ENCODE assay signal across 8 cellular contexts in the genomic region with DNA sequence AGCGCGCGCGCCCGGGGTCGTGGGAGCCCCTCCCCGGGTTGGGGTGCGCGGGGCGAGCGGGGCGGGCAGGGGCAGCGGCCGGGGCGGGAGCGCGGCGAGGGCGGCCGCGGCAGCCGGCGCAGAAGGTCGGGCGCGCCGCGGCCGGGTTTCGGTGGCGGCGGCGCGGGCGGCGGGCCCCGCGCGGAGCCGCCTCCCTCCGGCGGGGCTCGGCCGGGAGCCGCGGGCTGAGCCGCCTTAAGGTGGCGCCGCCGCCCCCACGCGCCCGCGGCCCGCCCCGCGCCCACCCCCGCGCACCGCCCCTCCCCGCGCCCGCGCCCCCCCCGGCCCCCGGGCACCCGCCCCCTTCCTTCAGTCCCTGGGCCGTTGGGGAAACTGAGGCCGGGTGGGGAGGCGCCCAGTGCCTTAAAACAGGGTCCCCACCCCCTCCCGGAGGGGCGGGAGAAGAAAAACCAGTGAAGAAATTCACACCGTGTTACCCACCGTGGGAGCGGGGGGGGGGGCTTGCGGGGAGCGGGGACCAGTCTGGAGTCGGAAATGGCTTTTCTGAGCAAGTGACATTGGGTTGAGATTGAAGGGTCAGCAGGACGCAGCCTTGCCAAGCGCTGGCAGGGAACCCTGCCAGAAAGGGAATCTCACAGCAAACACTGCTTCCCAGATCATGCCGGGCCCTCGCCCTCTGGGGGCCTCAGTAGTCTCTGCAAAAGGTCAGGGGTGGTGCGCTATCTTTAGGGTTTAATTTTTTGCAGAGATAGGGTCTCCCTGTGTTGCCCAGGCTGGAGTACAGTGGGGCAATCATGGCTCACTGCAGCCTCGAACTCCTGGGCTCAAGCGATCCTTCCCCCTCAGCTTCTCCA. TPM values are rescaled to one million over a fixed set of nuclear protein-coding genes. Genes with fewer than 3 reads are reported as not detected.
DNase-seq lines count a peak whose midpoint lies in the region; ATAC-seq lines count a peak whose summit lies in the region.

TSS of gene TLE2 (minus strand) at position 211 of the 854 bp plus-strand sequence. CDS start 376 bp downstream, outside the sequence.

- POLR2A ChIA-PET in CD4-positive, alpha-beta memory T cell (lab: Charles Lee; ENCODE audit: partially characterized antibody) = interaction anchor here (1.0 to 2.4 kb wide), 4 partner anchors 13 to 450 kb away, joined by 3 to 12 read pairs (median 5); no protein-coding TSS in a partner anchor
- POLR2A ChIA-PET in naive thymus-derived CD4-positive, alpha-beta T cell (lab: Charles Lee) = interaction anchor here (0.6 to 2.4 kb wide), 5 partner anchors 9 to 65 kb away, joined by 3 to 8 read pairs (median 6); no protein-coding TSS in a partner anchor

- no peaks in the 10 kb centered on the region for H3K27me3 ChIP-seq in CD4-positive, alpha-beta memory T cell (ENCODE audit: insufficient read depth, low read length)
- H3K27me3 ChIP-seq in NT2/D1 (ENCODE audit: insufficient read depth, insufficient read length) = peaks cover 96% of the 10 kb centered on the region
- no peaks in the 10 kb centered on the region for H3K27me3 ChIP-seq in naive thymus-derived CD4-positive, alpha-beta T cell (ENCODE audit: control insufficient read depth in 2 of 2, insufficient read depth in 2 of 2, low read length in 2 of 2)

- H3K27me3 Mint-ChIP-seq in CD4-positive, alpha-beta memory T cell = no peaks in the 10 kb centered on the region
- peaks cover 0 to 81% (median 0%) of the 10 kb centered on the region in 5 donors for H3K27me3 Mint-ChIP-seq in naive thymus-derived CD4-positive, alpha-beta T cell

- H3K4me3 ChIP-seq in CD4-positive, alpha-beta memory T cell (ENCODE audit: low read length in 2 of 2) = peak within 1 kb of the TSS in 1 of 2 donors; percentile 41
- H3K4me3 ChIP-seq in NT2/D1 (ENCODE audit: insufficient read length, low read depth) = peak within 1 kb of the TSS; percentile 15
- H3K4me3 ChIP-seq in naive thymus-derived CD4-positive, alpha-beta T cell (ENCODE audit: low read length) = peak within 1 kb of the TSS; percentile 52

- no peaks in the 10 kb centered on the region for H3K36me3 ChIP-seq in CD4-positive, alpha-beta memory T cell (ENCODE audit: insufficient read depth, low read length)
- no peaks in the 10 kb centered on the region for H3K36me3 ChIP-seq in NT2/D1 (ENCODE audit: insufficient read depth, insufficient read length, low read length)
- H3K36me3 ChIP-seq in naive thymus-derived CD4-positive, alpha-beta T cell (ENCODE audit: control insufficient read depth in 2 of 3, insufficient read depth in 3 of 3, low read length in 3 of 3) = no peaks in the 10 kb centered on the region

- H3K4me3 Mint-ChIP-seq in CD4-positive, alpha-beta memory T cell = peak within 1 kb of the TSS; percentile 72 to 85 (median 80)
- peak within 1 kb of the TSS; percentile 60 to 93 (median 80) for H3K4me3 Mint-ChIP-seq in naive thymus-derived CD4-positive, alpha-beta T cell

- in situ Hi-C loops in endometrial microvascular endothelial cells (cut with HindIII; ENCODE audit: inconsistent ontology term, low pct_unique_long_range_greater_than_20kb, low sequenced_read_pairs) = no loop called here

- CTCF ChIA-PET in CD4-positive, alpha-beta memory T cell (lab: Charles Lee; ENCODE audit: partially characterized antibody) = no interaction called here
- CTCF ChIA-PET in naive thymus-derived CD4-positive, alpha-beta T cell (lab: Charles Lee) = no interaction called here

- H3K27ac Mint-ChIP-seq in CD4-positive, alpha-beta memory T cell = peak within 1 kb of the TSS in 6 of 7 donors; percentile 30 to 85 (median 36)
- peak within 1 kb of the TSS in 8 of 9 donors; percentile 31 to 88 (median 74) for H3K27ac Mint-ChIP-seq in naive thymus-derived CD4-positive, alpha-beta T cell

- no peaks in the 10 kb centered on the region for H3K9me3 Mint-ChIP-seq in CD4-positive, alpha-beta memory T cell
- H3K9me3 Mint-ChIP-seq in naive thymus-derived CD4-positive, alpha-beta T cell = peaks cover 0 to 1% (median 0%) of the 10 kb centered on the region in 11 donors

- H3K9me3 ChIP-seq in CD4-positive, alpha-beta memory T cell (ENCODE audit: control insufficient read depth in 1 of 2, low read length in 2 of 2) = no peaks in the 10 kb centered on the region
- no peaks in the 10 kb centered on the region; the same call in 1 of the 2 replicates for H3K9me3 ChIP-seq in NT2/D1 (ENCODE audit: insufficient read depth, low read length)
- H3K9me3 ChIP-seq in naive thymus-derived CD4-positive, alpha-beta T cell (ENCODE audit: control insufficient read depth in 2 of 3, low read length in 3 of 3) = no peaks in the 10 kb centered on the region

- DNase-seq in CD4-positive, alpha-beta memory T cell = peak in 2 of 5 donors; percentile 20 to 35
- DNase-seq in NT2/D1 (ENCODE audit: low read depth, low spot score) (no peak), NCI-H524 treated with DMSO at 0.1 percent for 48 hours (lab: John Stamatoyannopoulos, UW) (no peak)
- peak in 1 of 9 donors; percentile 33 for DNase-seq in naive thymus-derived CD4-positive, alpha-beta T cell

- H3K4me1 Mint-ChIP-seq in CD4-positive, alpha-beta memory T cell = peaks cover 9 to 38% (median 25%) of the 10 kb centered on the region in 4 donors
- H3K4me1 Mint-ChIP-seq in naive thymus-derived CD4-positive, alpha-beta T cell = peaks cover 6 to 59% (median 46%) of the 10 kb centered on the region in 7 donors

- H3K9ac ChIP-seq in NT2/D1 (ENCODE audit: insufficient read length, low read depth) = no peak within 1 kb of the TSS

- intact Hi-C loops in CD4-positive, alpha-beta memory T cell (cut with micrococcal nuclease) = no loop called here
- intact Hi-C loops in naive thymus-derived CD4-positive, alpha-beta T cell (cut with micrococcal nuclease) = no loop called here

- no peaks in the 10 kb centered on the region for H3K36me3 Mint-ChIP-seq in CD4-positive, alpha-beta memory T cell
- H3K36me3 Mint-ChIP-seq in naive thymus-derived CD4-positive, alpha-beta T cell = no peaks in the 10 kb centered on the region

- H3K27ac ChIP-seq in CD4-positive, alpha-beta memory T cell (ENCODE audit: low read depth, low read length) = no peak within 1 kb of the TSS
- H3K27ac ChIP-seq in naive thymus-derived CD4-positive, alpha-beta T cell (ENCODE audit: low read depth, low read length) = peak within 1 kb of the TSS; percentile 64

- peak; percentile 72 for ATAC-seq in naive thymus-derived CD4-positive, alpha-beta T cell
- no peak for ATAC-seq in HG02852 (IDR thresholded peaks at IDR 0.05; ENCODE audit: unreplicated experiment)
- ATAC-seq in GM21367 (IDR thresholded peaks at IDR 0.05; ENCODE audit: unreplicated experiment) = no peak
- no peak for ATAC-seq in HG03378 (IDR thresholded peaks at IDR 0.05; ENCODE audit: unreplicated experiment)

- peaks cover 24% of the 10 kb centered on the region for H3K4me1 ChIP-seq in CD4-positive, alpha-beta memory T cell (ENCODE audit: insufficient read depth, low read length)
- H3K4me1 ChIP-seq in NT2/D1 (ENCODE audit: insufficient read depth, insufficient read length) = peaks cover 16% of the 10 kb centered on the region
- peaks cover 12 to 26% of the 10 kb centered on the region in 2 donors for H3K4me1 ChIP-seq in naive thymus-derived CD4-positive, alpha-beta T cell (ENCODE audit: control insufficient read depth in 2 of 2, insufficient read depth in 2 of 2, low read length in 2 of 2)

RNA-seq across cellular contexts. Expression of gene TLE2, which starts in this region (rescaled TPM):
- 10 to 100 TPM; 20.9 to 23.1 TPM for total RNA-seq in CD4-positive, alpha-beta memory T cell
- 1 to 10 TPM; 5.5 to 7.0 TPM for polyA plus RNA-seq in CD4-positive, alpha-beta memory T cell
- total RNA-seq in endometrial microvascular endothelial cells (ENCODE audit: inconsistent ontology term) = 11.3 TPM
- 10 to 100 TPM in 4 of 5 experiments, 1 to 10 TPM in 1; 1.1 to 33.6 (median 19.9) TPM for total RNA-seq in naive thymus-derived CD4-positive, alpha-beta T cell
- 10 to 100 TPM; 10.8 to 13.1 TPM for polyA plus RNA-seq in naive thymus-derived CD4-positive, alpha-beta T cell
